In genomic region chr18:9595197-9595596, GRCh38 we compare ENCODE assay signal across 13 cellular contexts. TPM values are rescaled to one million over a fixed set of nuclear protein-coding genes. Genes with fewer than 3 reads are reported as not detected.
DNase-seq lines count a peak whose midpoint lies in the region; ATAC-seq, FAIRE-seq and TF ChIP-seq lines count a peak whose summit lies in the region.
"Had no signal": no experiment of that assay in that cellular context is flagged by ENCODE, and none has a peak within 500 bp of the region (broad histone marks: within the 10 kb centered on the region; RNA-seq: fewer than 3 reads in every experiment).

No MANE protein-coding gene starts in this region.

- FAIRE-seq in bronchial epithelial cell (lab: Jason Lieb, UNC): no peak

- H3K27me3 ChIP-seq in bronchial epithelial cell (ENCODE audit: control insufficient read depth, insufficient read depth, low read length) (no peaks in the 10 kb centered on the region), muscle layer of duodenum (ENCODE audit: low read depth, low read length) (no peaks in the 10 kb centered on the region), BE2C (no peaks in the 10 kb centered on the region)
- H3K27me3 ChIP-seq: MG63, upper lobe of left lung had no signal

- ATAC-seq in GM18511 (IDR thresholded peaks at IDR 0.05; ENCODE audit: unreplicated experiment) (peak; percentile 41), HG02840 (IDR thresholded peaks at IDR 0.05; ENCODE audit: low FRiP score, unreplicated experiment) (peak; percentile 21), HG03571 (IDR thresholded peaks at IDR 0.05; ENCODE audit: unreplicated experiment) (no peak)

- H3K27ac ChIP-seq in muscle layer of duodenum (ENCODE audit: low read length): peak overlapping the region; percentile 24

- H3K4me1 ChIP-seq in muscle layer of duodenum (ENCODE audit: control insufficient read depth in 1 of 2, insufficient read depth in 2 of 2, low read length in 2 of 2) (peaks cover 9 to 12% of the 10 kb centered on the region in 2 donors), BE2C (no peaks in the 10 kb centered on the region)

- TF ChIP-seq CTCF in bronchial epithelial cell (IDR thresholded peaks at IDR 0.05; ENCODE audit: insufficient read depth, low read length, severe bottlenecking): no peak
- TF ChIP-seq CTCF in BE2C (IDR thresholded peaks at IDR 0.05; ENCODE audit: low read depth, low read length): no peak

- DNase-seq in bronchial epithelial cell (ENCODE audit: low read depth): peak; percentile 57
- DNase-seq in BE2C: no peak
- no peak for DNase-seq in mucosa of gallbladder (ENCODE audit: low spot score)
- DNase-seq in NCI-H82 treated with DMSO at 0.1 percent for 48 hours (lab: John Stamatoyannopoulos, UW; ENCODE audit: unreplicated experiment): no peak
- DNase-seq: activated CD8-positive, alpha-beta memory T cell treated with anti-CD3 and anti-CD28 coated beads, Interleukin-2, amount 50 U/mL, for 4 hours; MG63; NCI-H524; stimulated activated CD4-positive, alpha-beta T cell treated with anti-CD3 and anti-CD28 coated beads, Interleukin-4, amount 100 ng/mL, for 24 hours; upper lobe of left lung had no signal

- H3K9me3 ChIP-seq in muscle layer of duodenum (ENCODE audit: control insufficient read depth in 1 of 2, low read length in 2 of 2): peaks cover 8 to 10% of the 10 kb centered on the region in 2 donors
- H3K9me3 ChIP-seq in BE2C: no peaks in the 10 kb centered on the region

- H3K4me3 ChIP-seq in bronchial epithelial cell (ENCODE audit: low read depth, low read length) (no peak overlapping the region), muscle layer of duodenum (ENCODE audit: low read depth in 1 of 2, low read length in 2 of 2) (no peak overlapping the region), BE2C (ENCODE audit: low read depth, low read length) (no peak overlapping the region)
- H3K4me3 ChIP-seq: upper lobe of left lung had no signal

- H3K36me3 ChIP-seq in bronchial epithelial cell (ENCODE audit: control insufficient read depth, insufficient read depth, low read length) (peaks cover 4% of the 10 kb centered on the region), muscle layer of duodenum (ENCODE audit: control insufficient read depth in 1 of 2, insufficient read depth in 2 of 2, low read length in 2 of 2) (peaks cover 3 to 4% of the 10 kb centered on the region in 2 donors), BE2C (no peaks in the 10 kb centered on the region)

RNA-seq across cellular contexts. Expression of gene PPP4R1, which starts 19.2 kb away (rescaled TPM):
- total RNA-seq in bronchial epithelial cell (187 and 199 TPM in 2 replicates), mucosa of gallbladder (76.5 TPM)
- polyA plus RNA-seq in BE2C (2012; ENCODE audit: insufficient read depth, insufficient read length, low read depth): 23.5 TPM
